Comparison of ENCODE assay signal across 2 cellular contexts in the genomic region with DNA sequence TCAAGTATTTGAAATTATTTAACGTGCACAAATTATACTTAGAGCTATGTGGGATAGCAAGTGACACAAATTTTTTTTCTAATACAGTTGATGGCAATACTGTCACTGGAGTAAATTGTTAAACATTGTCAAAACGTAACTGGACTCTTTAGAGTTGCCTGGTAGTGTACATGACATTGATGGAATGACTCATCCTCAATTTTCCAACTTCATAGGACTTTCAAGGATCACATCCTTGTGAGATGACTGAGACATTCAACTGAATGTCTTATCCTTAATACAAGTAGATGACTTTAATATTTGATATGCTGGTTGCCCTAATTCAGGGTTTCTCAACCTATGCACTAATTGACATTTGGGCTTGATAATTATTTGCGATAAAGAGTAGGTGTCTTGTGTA.
A peak's percentile ranks its signal among the peaks of the same experiment; 100 is the strongest.
TF ChIP-seq lines count a peak whose summit lies in the region.

No MANE protein-coding gene starts in this region.

TF ChIP-seq in GM23338, 12 proteins besides CTCF, POLR2A, EP300 and RAD21:
- TF ChIP-seq EZH2 (IDR thresholded peaks at IDR 0.05; ENCODE audit: low read depth, unreplicated experiment) (no peak), ZNF114 (CRISPR knock-in tag; IDR thresholded peaks at IDR 0.05) (no peak), NANOG (IDR thresholded peaks at IDR 0.05; ENCODE audit: borderline replicate concordance) (no peak)
- TF ChIP-seq, protein P1, sequence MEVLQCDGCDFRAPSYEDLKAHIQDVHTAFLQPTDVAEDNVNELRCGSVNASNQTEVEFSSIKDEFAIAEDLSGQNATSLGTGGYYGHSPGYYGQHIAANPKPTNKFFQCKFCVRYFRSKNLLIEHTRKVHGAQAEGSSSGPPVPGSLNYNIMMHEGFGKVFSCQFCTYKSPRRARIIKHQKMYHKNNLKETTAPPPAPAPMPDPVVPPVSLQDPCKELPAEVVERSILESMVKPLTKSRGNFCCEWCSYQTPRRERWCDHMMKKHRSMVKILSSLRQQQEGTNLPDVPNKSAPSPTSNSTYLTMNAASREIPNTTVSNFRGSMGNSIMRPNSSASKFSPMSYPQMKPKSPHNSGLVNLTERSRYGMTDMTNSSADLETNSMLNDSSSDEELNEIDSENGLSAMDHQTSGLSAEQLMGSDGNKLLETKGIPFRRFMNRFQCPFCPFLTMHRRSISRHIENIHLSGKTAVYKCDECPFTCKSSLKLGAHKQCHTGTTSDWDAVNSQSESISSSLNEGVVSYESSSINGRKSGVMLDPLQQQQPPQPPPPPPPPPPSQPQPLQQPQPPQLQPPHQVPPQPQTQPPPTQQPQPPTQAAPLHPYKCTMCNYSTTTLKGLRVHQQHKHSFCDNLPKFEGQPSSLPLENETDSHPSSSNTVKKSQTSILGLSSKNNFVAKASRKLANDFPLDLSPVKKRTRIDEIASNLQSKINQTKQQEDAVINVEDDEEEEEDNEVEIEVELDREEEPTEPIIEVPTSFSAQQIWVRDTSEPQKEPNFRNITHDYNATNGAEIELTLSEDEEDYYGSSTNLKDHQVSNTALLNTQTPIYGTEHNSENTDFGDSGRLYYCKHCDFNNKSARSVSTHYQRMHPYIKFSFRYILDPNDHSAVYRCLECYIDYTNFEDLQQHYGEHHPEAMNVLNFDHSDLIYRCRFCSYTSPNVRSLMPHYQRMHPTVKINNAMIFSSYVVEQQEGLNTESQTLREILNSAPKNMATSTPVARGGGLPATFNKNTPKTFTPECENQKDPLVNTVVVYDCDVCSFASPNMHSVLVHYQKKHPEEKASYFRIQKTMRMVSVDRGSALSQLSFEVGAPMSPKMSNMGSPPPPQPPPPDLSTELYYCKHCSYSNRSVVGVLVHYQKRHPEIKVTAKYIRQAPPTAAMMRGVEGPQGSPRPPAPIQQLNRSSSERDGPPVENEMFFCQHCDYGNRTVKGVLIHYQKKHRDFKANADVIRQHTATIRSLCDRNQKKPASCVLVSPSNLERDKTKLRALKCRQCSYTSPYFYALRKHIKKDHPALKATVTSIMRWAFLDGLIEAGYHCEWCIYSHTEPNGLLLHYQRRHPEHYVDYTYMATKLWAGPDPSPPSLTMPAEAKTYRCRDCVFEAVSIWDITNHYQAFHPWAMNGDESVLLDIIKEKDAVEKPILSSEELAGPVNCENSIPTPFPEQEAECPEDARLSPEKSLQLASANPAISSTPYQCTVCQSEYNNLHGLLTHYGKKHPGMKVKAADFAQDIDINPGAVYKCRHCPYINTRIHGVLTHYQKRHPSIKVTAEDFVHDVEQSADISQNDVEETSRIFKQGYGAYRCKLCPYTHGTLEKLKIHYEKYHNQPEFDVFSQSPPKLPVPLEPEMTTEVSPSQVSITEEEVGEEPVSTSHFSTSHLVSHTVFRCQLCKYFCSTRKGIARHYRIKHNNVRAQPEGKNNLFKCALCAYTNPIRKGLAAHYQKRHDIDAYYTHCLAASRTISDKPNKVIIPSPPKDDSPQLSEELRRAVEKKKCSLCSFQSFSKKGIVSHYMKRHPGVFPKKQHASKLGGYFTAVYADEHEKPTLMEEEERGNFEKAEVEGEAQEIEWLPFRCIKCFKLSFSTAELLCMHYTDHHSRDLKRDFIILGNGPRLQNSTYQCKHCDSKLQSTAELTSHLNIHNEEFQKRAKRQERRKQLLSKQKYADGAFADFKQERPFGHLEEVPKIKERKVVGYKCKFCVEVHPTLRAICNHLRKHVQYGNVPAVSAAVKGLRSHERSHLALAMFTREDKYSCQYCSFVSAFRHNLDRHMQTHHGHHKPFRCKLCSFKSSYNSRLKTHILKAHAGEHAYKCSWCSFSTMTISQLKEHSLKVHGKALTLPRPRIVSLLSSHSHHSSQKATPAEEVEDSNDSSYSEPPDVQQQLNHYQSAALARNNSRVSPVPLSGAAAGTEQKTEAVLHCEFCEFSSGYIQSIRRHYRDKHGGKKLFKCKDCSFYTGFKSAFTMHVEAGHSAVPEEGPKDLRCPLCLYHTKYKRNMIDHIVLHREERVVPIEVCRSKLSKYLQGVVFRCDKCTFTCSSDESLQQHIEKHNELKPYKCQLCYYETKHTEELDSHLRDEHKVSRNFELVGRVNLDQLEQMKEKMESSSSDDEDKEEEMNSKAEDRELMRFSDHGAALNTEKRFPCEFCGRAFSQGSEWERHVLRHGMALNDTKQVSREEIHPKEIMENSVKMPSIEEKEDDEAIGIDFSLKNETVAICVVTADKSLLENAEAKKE (CRISPR knock-in tag; IDR thresholded peaks at IDR 0.05) = no peak
- TF ChIP-seq, protein P2, sequence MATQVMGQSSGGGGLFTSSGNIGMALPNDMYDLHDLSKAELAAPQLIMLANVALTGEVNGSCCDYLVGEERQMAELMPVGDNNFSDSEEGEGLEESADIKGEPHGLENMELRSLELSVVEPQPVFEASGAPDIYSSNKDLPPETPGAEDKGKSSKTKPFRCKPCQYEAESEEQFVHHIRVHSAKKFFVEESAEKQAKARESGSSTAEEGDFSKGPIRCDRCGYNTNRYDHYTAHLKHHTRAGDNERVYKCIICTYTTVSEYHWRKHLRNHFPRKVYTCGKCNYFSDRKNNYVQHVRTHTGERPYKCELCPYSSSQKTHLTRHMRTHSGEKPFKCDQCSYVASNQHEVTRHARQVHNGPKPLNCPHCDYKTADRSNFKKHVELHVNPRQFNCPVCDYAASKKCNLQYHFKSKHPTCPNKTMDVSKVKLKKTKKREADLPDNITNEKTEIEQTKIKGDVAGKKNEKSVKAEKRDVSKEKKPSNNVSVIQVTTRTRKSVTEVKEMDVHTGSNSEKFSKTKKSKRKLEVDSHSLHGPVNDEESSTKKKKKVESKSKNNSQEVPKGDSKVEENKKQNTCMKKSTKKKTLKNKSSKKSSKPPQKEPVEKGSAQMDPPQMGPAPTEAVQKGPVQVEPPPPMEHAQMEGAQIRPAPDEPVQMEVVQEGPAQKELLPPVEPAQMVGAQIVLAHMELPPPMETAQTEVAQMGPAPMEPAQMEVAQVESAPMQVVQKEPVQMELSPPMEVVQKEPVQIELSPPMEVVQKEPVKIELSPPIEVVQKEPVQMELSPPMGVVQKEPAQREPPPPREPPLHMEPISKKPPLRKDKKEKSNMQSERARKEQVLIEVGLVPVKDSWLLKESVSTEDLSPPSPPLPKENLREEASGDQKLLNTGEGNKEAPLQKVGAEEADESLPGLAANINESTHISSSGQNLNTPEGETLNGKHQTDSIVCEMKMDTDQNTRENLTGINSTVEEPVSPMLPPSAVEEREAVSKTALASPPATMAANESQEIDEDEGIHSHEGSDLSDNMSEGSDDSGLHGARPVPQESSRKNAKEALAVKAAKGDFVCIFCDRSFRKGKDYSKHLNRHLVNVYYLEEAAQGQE (IDR thresholded peaks at IDR 0.05; ENCODE audit: unreplicated experiment) = no peak

TF ChIP-seq in endothelial cell of umbilical vein, 7 proteins besides CTCF, POLR2A, EP300 and RAD21:
- TF ChIP-seq JUN (IDR thresholded peaks at IDR 0.05; ENCODE audit: borderline replicate concordance, insufficient read depth, insufficient read length, low read depth) = no peak
- peak; percentile 9 for TF ChIP-seq FOS (IDR thresholded peaks at IDR 0.05; ENCODE audit: borderline replicate concordance, insufficient read depth, low read length)
